In the genomic region with DNA sequence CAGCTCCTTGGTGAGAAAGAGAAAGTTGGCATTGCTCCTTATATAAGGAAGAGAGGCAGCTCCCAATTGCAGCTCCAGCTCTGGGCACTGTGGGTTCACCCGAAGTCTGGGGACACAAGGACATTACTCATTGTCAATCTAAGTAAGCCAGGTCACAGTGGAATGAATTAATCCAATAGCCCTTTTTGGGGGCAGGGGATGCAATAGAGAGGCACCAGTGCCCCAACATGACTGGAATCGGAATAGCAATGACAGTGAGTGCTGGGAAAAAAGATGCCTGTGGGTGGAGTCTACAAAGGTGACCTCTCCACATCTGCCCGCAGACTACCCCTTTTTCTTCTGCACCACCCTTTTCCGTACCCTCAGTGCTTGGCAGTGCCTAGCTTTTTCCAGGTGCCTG, we compare ENCODE assay signal across 28 cellular contexts. TPM values are rescaled to one million over a fixed set of nuclear protein-coding genes. Genes with fewer than 3 reads are reported as not detected.
DNase-seq lines count a peak whose midpoint lies in the region; ATAC-seq and TF ChIP-seq lines count a peak whose summit lies in the region.
"Had no signal": no experiment of that assay in that cellular context is flagged by ENCODE, and none has a peak within 500 bp of the region (broad histone marks: within the 10 kb centered on the region; RNA-seq: fewer than 3 reads in every experiment).

No MANE protein-coding gene starts in this region.

- peak in 2 of 3 experiments; percentile 4 to 39 for DNase-seq in NCI-H1417 (lab: John Stamatoyannopoulos, UW)
- DNase-seq in NCI-H1417 treated with DMSO at 0.1 percent for 48 hours (lab: John Stamatoyannopoulos, UW), result no peak
- DNase-seq in HCT116 (ENCODE audit: low read depth, low spot score), result no peak
- peak; percentile 73 for DNase-seq in NCI-H82 (lab: John Stamatoyannopoulos, UW)
- DNase-seq in epithelial cell of proximal tubule (ENCODE audit: low read depth), result no peak
- no peak for DNase-seq in activated T-cell treated with anti-CD3 and anti-CD28 coated beads, Interleukin-2, amount 50 U/mL, for 72 hours
- DNase-seq in midbrain (lab: John Stamatoyannopoulos, UW), result no peak
- DNase-seq: 8988T; Caco-2; CD4-positive, alpha-beta memory T cell; GM23248; HCEC 1CT; Kasumi-1; MG63; NCI-H1048; NCI-H1436 treated with DMSO at 0.1 percent for 48 hours; NCI-H2029 treated with DMSO at 0.1 percent for 48 hours; NCI-H774; PC-9; RPMI8226; SHP77 treated with DMSO at 0.1 percent for 48 hours; T-helper 2 cell had no signal

- H3K9me2 ChIP-seq in HCT116 (ENCODE audit: insufficient read depth), result no peaks in the 10 kb centered on the region

- H3K9ac ChIP-seq in HCT116 (ENCODE audit: low read length), result no peak overlapping the region
- H3K9ac ChIP-seq: BLaER1 treated with 17β-estradiol and CSF1 and Interleukin-3, amounts not matched to agents 10 nM and 100 nM; GM23248 had no signal

- H3K36me3 ChIP-seq in HCT116 (ENCODE audit: control insufficient read depth in 1 of 2, insufficient read depth in 2 of 2, low read length in 2 of 2), result no peaks in the 10 kb centered on the region
- H3K36me3 ChIP-seq: BLaER1 treated with 17β-estradiol and CSF1 and Interleukin-3, amounts not matched to agents 10 nM and 100 nM; MG63 had no signal

- no peak overlapping the region for H3K4me3 Mint-ChIP-seq in activated T-cell treated with anti-CD3 and anti-CD28 coated beads, Interleukin-2, amount 50 U/mL, for 72 hours
- H3K4me3 Mint-ChIP-seq: CD4-positive, alpha-beta memory T cell had no signal

- TF ChIP-seq POLR2A in HCT116 (IDR thresholded peaks at IDR 0.05; ENCODE audit: borderline replicate concordance, extremely low read depth, insufficient read depth, insufficient read length), result no peak

- H3K36me3 Mint-ChIP-seq in activated T-cell treated with anti-CD3 and anti-CD28 coated beads, Interleukin-2, amount 50 U/mL, for 72 hours (ENCODE audit: insufficient read depth in 2 of 2), result no peaks in the 10 kb centered on the region
- H3K36me3 Mint-ChIP-seq: CD4-positive, alpha-beta memory T cell had no signal

- peak; percentile 43 for TF ChIP-seq RAD21 in HCT116 (IDR thresholded peaks at IDR 0.05; ENCODE audit: low read depth)

- H3K4me3 ChIP-seq in HCT116 (replicated peaks in 1 of 2; ENCODE audit: low read depth in 1 of 2, low read length in 2 of 2) (no peak overlapping the region), epithelial cell of proximal tubule (ENCODE audit: low read depth, low read length) (no peak overlapping the region)
- H3K4me3 ChIP-seq: BLaER1 treated with 17β-estradiol and CSF1 and Interleukin-3, amounts not matched to agents 10 nM and 100 nM; GM23248; MG63; PC-9; SK-N-MC had no signal

- H3K27me3 ChIP-seq in HCT116 (ENCODE audit: insufficient read depth, low read length), result peaks cover 11% of the 10 kb centered on the region; the same call in 1 of the 2 replicates
- H3K27me3 ChIP-seq: MG63 had no signal

- H3K27me3 Mint-ChIP-seq in activated T-cell treated with anti-CD3 and anti-CD28 coated beads, Interleukin-2, amount 50 U/mL, for 72 hours (ENCODE audit: low read depth), result peaks cover 84% of the 10 kb centered on the region

- TF ChIP-seq CTCF in HCT116 (IDR thresholded peaks at IDR 0.05 in 2 of 3, conservative IDR thresholded peaks at IDR 0.05 in 1 of 3; ENCODE audit: borderline replicate concordance in 1 of 3, insufficient read depth in 1 of 3, low read depth in 2 of 3, low read length in 2 of 3) (0 out of 6 replicates have a peak, but pooled peaks of 1 of the 3 experiments have one; percentile 18), epithelial cell of proximal tubule (conservative IDR thresholded peaks at IDR 0.05; ENCODE audit: low read depth, low read length) (peak; percentile 2)

- no peak overlapping the region for H3K4me2 ChIP-seq in HCT116 (ENCODE audit: low read length)
- H3K4me2 ChIP-seq: BLaER1 treated with 17β-estradiol and CSF1 and Interleukin-3, amounts not matched to agents 10 nM and 100 nM; PC-9 had no signal

- no peak overlapping the region for H2AFZ ChIP-seq in HCT116 (ENCODE audit: low read depth, low read length, poor library complexity, severe bottlenecking)
- H2AFZ ChIP-seq: GM23248, PC-9 had no signal

- ATAC-seq in HCT116 (0 out of 2 replicates have a peak, but pooled peaks have one; percentile 28), HG02678 (IDR thresholded peaks at IDR 0.05; ENCODE audit: unreplicated experiment) (no peak)
- no peak for ATAC-seq in activated T-cell treated with anti-CD3 and anti-CD28 coated beads, Interleukin-2, amount 50 U/mL, for 72 hours (replicated peaks in 1 of 2)

- no peak overlapping the region for H3K27ac Mint-ChIP-seq in activated T-cell treated with anti-CD3 and anti-CD28 coated beads, Interleukin-2, amount 50 U/mL, for 72 hours
- H3K27ac Mint-ChIP-seq: CD4-positive, alpha-beta memory T cell; IgD-negative memory B cell had no signal

- peaks cover 14% of the 10 kb centered on the region for H3K4me1 Mint-ChIP-seq in activated T-cell treated with anti-CD3 and anti-CD28 coated beads, Interleukin-2, amount 50 U/mL, for 72 hours (ENCODE audit: low read depth)

- intact Hi-C loops in HCT116 (cut with micrococcal nuclease), result no loop called here

- H4K20me1 ChIP-seq in HCT116 (ENCODE audit: insufficient read depth), result no peaks in the 10 kb centered on the region

- no peaks in the 10 kb centered on the region for H3K4me1 ChIP-seq in HCT116 (ENCODE audit: control insufficient read depth in 1 of 2, insufficient read depth in 2 of 2, low read length in 2 of 2)

- H3K9me3 Mint-ChIP-seq in activated T-cell treated with anti-CD3 and anti-CD28 coated beads, Interleukin-2, amount 50 U/mL, for 72 hours, result no peaks in the 10 kb centered on the region
- H3K9me3 Mint-ChIP-seq: CD4-positive, alpha-beta memory T cell had no signal

- H3K27ac ChIP-seq in HCT116 (ENCODE audit: low read depth, low read length), result no peak overlapping the region
- H3K27ac ChIP-seq: BLaER1 treated with 17β-estradiol and CSF1 and Interleukin-3, amounts not matched to agents 10 nM and 100 nM; GM23248; PC-9; SK-N-MC had no signal

- BruUV-seq in HCT116 (replicated peaks; lab: Mats Ljungman, UMichigan), result no TSS peak

- CTCF ChIA-PET in HCT116 (lab: Charles Lee), result interaction anchor here (11.5 kb wide), 1 partner anchor 86 kb away, joined by 476 read pairs; no protein-coding TSS in a partner anchor

- no peaks in the 10 kb centered on the region for H3K79me2 ChIP-seq in HCT116 (ENCODE audit: insufficient read depth, low read length)

- POLR2A ChIA-PET in HCT116 (lab: Charles Lee), result no interaction called here

- H3K9me3 ChIP-seq in HCT116 (ENCODE audit: control insufficient read depth in 1 of 2, insufficient read depth in 1 of 2, low read depth in 1 of 2, low read length in 2 of 2), result no peaks in the 10 kb centered on the region
- H3K9me3 ChIP-seq: Caco-2, MG63 had no signal

- RAD21 ChIA-PET in HCT116 (lab: Charles Lee; ENCODE audit: low non-redundant PET in 1 of 2, low total read pairs in 2 of 2, uncharacterized antibody in 2 of 2, unreplicated experiment in 2 of 2), result no interaction called here

TF ChIP-seq in HCT116, 20 proteins besides CTCF, POLR2A, EP300 and RAD21 (continues in another document):
- TF ChIP-seq ZFX (IDR thresholded peaks at IDR 0.05), result no peak
- TF ChIP-seq CBX3 (IDR thresholded peaks at IDR 0.05; ENCODE audit: low read depth), result no peak
- TF ChIP-seq SRF (IDR thresholded peaks at IDR 0.05; ENCODE audit: low read depth), result no peak
- no peak for TF ChIP-seq ELF1 (IDR thresholded peaks at IDR 0.05; ENCODE audit: borderline replicate concordance, low read depth)
- TF ChIP-seq TCF7L2 (IDR thresholded peaks at IDR 0.05; ENCODE audit: borderline replicate concordance, extremely low read depth, insufficient read depth, insufficient read length), result no peak
- TF ChIP-seq EZH2 (IDR thresholded peaks at IDR 0.05), result no peak
- TF ChIP-seq, protein P1, sequence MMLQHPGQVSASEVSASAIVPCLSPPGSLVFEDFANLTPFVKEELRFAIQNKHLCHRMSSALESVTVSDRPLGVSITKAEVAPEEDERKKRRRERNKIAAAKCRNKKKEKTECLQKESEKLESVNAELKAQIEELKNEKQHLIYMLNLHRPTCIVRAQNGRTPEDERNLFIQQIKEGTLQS (IDR thresholded peaks at IDR 0.05), result no peak
- no peak for TF ChIP-seq CEBPB (IDR thresholded peaks at IDR 0.05; ENCODE audit: low read depth)
- TF ChIP-seq ZNF274 (IDR thresholded peaks at IDR 0.05; ENCODE audit: low read depth, low read length), result no peak
- TF ChIP-seq, protein P2, sequence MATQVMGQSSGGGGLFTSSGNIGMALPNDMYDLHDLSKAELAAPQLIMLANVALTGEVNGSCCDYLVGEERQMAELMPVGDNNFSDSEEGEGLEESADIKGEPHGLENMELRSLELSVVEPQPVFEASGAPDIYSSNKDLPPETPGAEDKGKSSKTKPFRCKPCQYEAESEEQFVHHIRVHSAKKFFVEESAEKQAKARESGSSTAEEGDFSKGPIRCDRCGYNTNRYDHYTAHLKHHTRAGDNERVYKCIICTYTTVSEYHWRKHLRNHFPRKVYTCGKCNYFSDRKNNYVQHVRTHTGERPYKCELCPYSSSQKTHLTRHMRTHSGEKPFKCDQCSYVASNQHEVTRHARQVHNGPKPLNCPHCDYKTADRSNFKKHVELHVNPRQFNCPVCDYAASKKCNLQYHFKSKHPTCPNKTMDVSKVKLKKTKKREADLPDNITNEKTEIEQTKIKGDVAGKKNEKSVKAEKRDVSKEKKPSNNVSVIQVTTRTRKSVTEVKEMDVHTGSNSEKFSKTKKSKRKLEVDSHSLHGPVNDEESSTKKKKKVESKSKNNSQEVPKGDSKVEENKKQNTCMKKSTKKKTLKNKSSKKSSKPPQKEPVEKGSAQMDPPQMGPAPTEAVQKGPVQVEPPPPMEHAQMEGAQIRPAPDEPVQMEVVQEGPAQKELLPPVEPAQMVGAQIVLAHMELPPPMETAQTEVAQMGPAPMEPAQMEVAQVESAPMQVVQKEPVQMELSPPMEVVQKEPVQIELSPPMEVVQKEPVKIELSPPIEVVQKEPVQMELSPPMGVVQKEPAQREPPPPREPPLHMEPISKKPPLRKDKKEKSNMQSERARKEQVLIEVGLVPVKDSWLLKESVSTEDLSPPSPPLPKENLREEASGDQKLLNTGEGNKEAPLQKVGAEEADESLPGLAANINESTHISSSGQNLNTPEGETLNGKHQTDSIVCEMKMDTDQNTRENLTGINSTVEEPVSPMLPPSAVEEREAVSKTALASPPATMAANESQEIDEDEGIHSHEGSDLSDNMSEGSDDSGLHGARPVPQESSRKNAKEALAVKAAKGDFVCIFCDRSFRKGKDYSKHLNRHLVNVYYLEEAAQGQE (IDR thresholded peaks at IDR 0.05; ENCODE audit: low read depth), result no peak

RNA-seq across cellular contexts. Expression of a gene that starts 11.1 kb away (rescaled TPM):
- total RNA-seq in HCT116 (2021; ENCODE audit: unreplicated experiment) (not detected), epithelial cell of proximal tubule (not detected in 2 replicates)
- not detected in 2 replicates for polyA plus RNA-seq in HCT116 (2012)
- total RNA-seq in activated T-cell treated with anti-CD3 and anti-CD28 coated beads, Interleukin-2, amount 50 U/mL, for 72 hours, result not detected
- total RNA-seq: Caco-2; CD4-positive, alpha-beta memory T cell; Daoy; GM23248; NCI-H460; PC-9 had no signal
- polyA plus RNA-seq: CD4-positive, alpha-beta memory T cell; GM23248; IgD-negative memory B cell had no signal

RNA-seq across cellular contexts. Expression of a gene that starts 31.9 kb away (rescaled TPM):
- total RNA-seq in HCT116 (2021; ENCODE audit: unreplicated experiment) (not detected), epithelial cell of proximal tubule (0.06 and 0.14 TPM in 2 replicates)
- not detected in 2 replicates for polyA plus RNA-seq in HCT116 (2012)
- total RNA-seq in activated T-cell treated with anti-CD3 and anti-CD28 coated beads, Interleukin-2, amount 50 U/mL, for 72 hours, result not detected
- total RNA-seq: Caco-2; CD4-positive, alpha-beta memory T cell; PC-9 had no signal
- polyA plus RNA-seq: CD4-positive, alpha-beta memory T cell; IgD-negative memory B cell had no signal

Comparison
In these comparisons a context has a peak if more than half of its experiments do, and no peak if none do; other contexts are left out.
1. DNase-seq: peak in NCI-H1417 (2 of 3) and NCI-H82 (single experiment); none in NCI-H1417 treated with DMSO at 0.1 percent for 48 hours (single experiment), HCT116 (single experiment), epithelial cell of proximal tubule (single experiment), activated T-cell treated with anti-CD3 and anti-CD28 coated beads, Interleukin-2, amount 50 U/mL, for 72 hours (0 of 2) and midbrain (single experiment).